In genomic region chr1:47781171-47781959, GRCh38 we compare ENCODE assay signal across 1 cellular context.
TF ChIP-seq lines count a peak whose summit lies in the region.

No MANE protein-coding gene starts in this region.

TF ChIP-seq in HepG2, 621 proteins besides CTCF, POLR2A, EP300 and RAD21 (continued from another document):
- TF ChIP-seq BCL3 (CRISPR knock-in tag; IDR thresholded peaks at IDR 0.05) (peak; percentile 34; the same call in 1 of the 2 replicates), ZNF784 (CRISPR knock-in tag; IDR thresholded peaks at IDR 0.05; ENCODE audit: borderline replicate concordance) (no peak), ZNF577 (CRISPR knock-in tag; IDR thresholded peaks at IDR 0.05; ENCODE audit: borderline replicate concordance, low read depth) (no peak), PRPF4 (IDR thresholded peaks at IDR 0.05; ENCODE audit: low read depth, low read length, poor library complexity, severe bottlenecking) (no peak), ATF5 (CRISPR knock-in tag; IDR thresholded peaks at IDR 0.05; ENCODE audit: low read depth) (0 out of 2 replicates have a peak, but pooled peaks have one; percentile 52), TARDBP (CRISPR knock-in tag; IDR thresholded peaks at IDR 0.05) (no peak), AHDC1 (CRISPR knock-in tag; IDR thresholded peaks at IDR 0.05; ENCODE audit: borderline replicate concordance) (0 out of 2 replicates have a peak, but pooled peaks have one; percentile 40), FOXA1 (IDR thresholded peaks at IDR 0.05) (no peak), FOXA1 (CRISPR knock-in tag; IDR thresholded peaks at IDR 0.05) (no peak), HNRNPL (IDR thresholded peaks at IDR 0.05; ENCODE audit: low read depth, low read length) (no peak), PHF21A (CRISPR knock-in tag; IDR thresholded peaks at IDR 0.05) (no peak), PREB (CRISPR knock-in tag; IDR thresholded peaks at IDR 0.05) (no peak), TFDP1 (CRISPR knock-in tag; IDR thresholded peaks at IDR 0.05; ENCODE audit: borderline replicate concordance) (peak; percentile 59; the same call in 1 of the 2 replicates), ZNF468 (CRISPR knock-in tag; IDR thresholded peaks at IDR 0.05) (no peak), ZNF530 (CRISPR knock-in tag; IDR thresholded peaks at IDR 0.05; ENCODE audit: low read depth) (no peak), NR2F1 (CRISPR knock-in tag; IDR thresholded peaks at IDR 0.05) (no peak), SIX4 (CRISPR knock-in tag; IDR thresholded peaks at IDR 0.05) (no peak), ATF7 (IDR thresholded peaks at IDR 0.05) (no peak), ATF7 (CRISPR knock-in tag; IDR thresholded peaks at IDR 0.05) (no peak), ZNF552 (CRISPR knock-in tag; IDR thresholded peaks at IDR 0.05; ENCODE audit: borderline replicate concordance) (0 out of 2 replicates have a peak, but pooled peaks have one; percentile 11), ZNF709 (CRISPR knock-in tag; IDR thresholded peaks at IDR 0.05) (no peak), ATF6 (CRISPR knock-in tag; conservative IDR thresholded peaks at IDR 0.05) (no peak)
